ENCODE assay signal across 19 cellular contexts in the genomic region with DNA sequence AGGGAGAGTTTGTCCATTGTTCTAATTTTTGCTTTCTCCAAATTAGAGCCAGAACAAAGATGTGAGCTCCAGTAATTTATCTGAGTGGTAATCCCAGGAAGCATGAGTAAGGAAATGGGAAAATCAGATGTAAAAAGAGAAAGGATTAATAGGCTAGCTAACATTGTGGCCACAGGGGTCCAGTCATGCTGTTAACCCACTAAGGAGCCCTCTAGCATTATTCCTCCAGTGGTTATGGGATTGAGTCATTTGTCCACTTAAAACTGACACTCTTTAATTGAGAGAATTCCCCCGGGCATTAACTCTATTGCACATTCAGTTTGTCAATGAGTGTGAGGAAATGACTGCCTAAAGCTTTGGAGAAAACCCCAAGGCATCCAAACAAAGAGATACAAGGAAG.
"Had no signal": no experiment of that assay in that cellular context is flagged by ENCODE, and none has a peak within 500 bp of the region (broad histone marks: within the 10 kb centered on the region; RNA-seq: fewer than 3 reads in every experiment).

No MANE protein-coding gene starts in this region.

- H3K27ac ChIP-seq: body of pancreas, esophagus squamous epithelium had no signal

- H3K4me1 ChIP-seq: body of pancreas, esophagus squamous epithelium had no signal

- H3K9me3 ChIP-seq: body of pancreas had no signal

- H3K4me3 ChIP-seq: body of pancreas, esophagus squamous epithelium had no signal

- DNase-seq: activated B cell treated with CpG ODN at 0.5 μM for 24 hours; activated CD4-positive, alpha-beta T cell treated with anti-CD3 and anti-CD28 coated beads for 48 hours; activated CD8-positive, alpha-beta T cell treated with anti-CD3 and anti-CD28 coated beads for 36 hours; activated gamma-delta T cell; activated T-cell treated with anti-CD3 and anti-CD28 coated beads, Interleukin-2, amount 50 U/mL, for 72 hours; amniotic stem cell; body of pancreas; central memory CD4-positive, alpha-beta T cell; effector CD8-positive, alpha-beta T cell; esophagus squamous epithelium; kidney glomerular epithelial cell; left ventricle myocardium superior; natural killer cell; nucleus accumbens; posterior cingulate gyrus; stimulated activated CD4-positive, alpha-beta T cell treated with anti-CD3 and anti-CD28 coated beads, Interleukin-4, amount 100 ng/mL, for 4 hours; stimulated activated CD8-positive, alpha-beta memory T cell treated with anti-CD3 and anti-CD28 coated beads, Interleukin-4, amount 100 ng/mL, for 48 hours; stimulated activated naive CD4-positive, alpha-beta T cell treated with Interleukin-2 at 50 U/mL for 16 hours; trophoblast cell had no signal

- H3K27me3 ChIP-seq: body of pancreas, esophagus squamous epithelium had no signal

- H3K36me3 ChIP-seq: esophagus squamous epithelium had no signal
